Comparison of ENCODE assay signal across 1 cellular context in the genomic region with DNA sequence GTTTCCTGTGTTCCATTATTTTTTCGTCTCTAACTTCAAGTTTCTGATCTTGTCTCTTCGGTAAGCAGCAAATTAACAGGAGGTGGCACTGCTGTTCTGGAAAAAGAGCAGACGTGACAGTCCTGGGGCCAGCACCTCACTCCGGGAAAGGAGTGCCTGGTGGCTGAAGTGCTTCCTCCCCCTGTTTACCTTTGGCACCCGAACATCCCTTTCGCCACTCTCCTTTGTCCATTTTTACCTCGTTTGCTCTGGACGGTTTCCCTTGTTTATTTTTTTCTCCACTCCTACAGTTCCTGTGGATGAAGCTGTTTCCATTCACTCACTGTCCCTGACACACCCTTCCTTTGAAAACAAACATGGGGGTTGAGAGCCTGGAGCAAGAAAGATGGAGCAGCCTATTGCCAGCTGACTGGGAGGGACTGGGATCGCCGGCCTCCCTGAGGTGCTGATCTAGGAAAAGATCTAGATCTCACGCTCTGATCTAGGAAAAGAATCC.
TF ChIP-seq lines count a peak whose summit lies in the region.

No MANE protein-coding gene starts in this region.

TF ChIP-seq in WTC11, 78 proteins besides CTCF, POLR2A, EP300 and RAD21 (continued from another document):
- TF ChIP-seq, protein P1, sequence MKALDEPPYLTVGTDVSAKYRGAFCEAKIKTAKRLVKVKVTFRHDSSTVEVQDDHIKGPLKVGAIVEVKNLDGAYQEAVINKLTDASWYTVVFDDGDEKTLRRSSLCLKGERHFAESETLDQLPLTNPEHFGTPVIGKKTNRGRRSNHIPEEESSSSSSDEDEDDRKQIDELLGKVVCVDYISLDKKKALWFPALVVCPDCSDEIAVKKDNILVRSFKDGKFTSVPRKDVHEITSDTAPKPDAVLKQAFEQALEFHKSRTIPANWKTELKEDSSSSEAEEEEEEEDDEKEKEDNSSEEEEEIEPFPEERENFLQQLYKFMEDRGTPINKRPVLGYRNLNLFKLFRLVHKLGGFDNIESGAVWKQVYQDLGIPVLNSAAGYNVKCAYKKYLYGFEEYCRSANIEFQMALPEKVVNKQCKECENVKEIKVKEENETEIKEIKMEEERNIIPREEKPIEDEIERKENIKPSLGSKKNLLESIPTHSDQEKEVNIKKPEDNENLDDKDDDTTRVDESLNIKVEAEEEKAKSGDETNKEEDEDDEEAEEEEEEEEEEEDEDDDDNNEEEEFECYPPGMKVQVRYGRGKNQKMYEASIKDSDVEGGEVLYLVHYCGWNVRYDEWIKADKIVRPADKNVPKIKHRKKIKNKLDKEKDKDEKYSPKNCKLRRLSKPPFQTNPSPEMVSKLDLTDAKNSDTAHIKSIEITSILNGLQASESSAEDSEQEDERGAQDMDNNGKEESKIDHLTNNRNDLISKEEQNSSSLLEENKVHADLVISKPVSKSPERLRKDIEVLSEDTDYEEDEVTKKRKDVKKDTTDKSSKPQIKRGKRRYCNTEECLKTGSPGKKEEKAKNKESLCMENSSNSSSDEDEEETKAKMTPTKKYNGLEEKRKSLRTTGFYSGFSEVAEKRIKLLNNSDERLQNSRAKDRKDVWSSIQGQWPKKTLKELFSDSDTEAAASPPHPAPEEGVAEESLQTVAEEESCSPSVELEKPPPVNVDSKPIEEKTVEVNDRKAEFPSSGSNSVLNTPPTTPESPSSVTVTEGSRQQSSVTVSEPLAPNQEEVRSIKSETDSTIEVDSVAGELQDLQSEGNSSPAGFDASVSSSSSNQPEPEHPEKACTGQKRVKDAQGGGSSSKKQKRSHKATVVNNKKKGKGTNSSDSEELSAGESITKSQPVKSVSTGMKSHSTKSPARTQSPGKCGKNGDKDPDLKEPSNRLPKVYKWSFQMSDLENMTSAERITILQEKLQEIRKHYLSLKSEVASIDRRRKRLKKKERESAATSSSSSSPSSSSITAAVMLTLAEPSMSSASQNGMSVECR (CRISPR knock-in tag; IDR thresholded peaks at IDR 0.05; ENCODE audit: borderline replicate concordance), result no peak
- TF ChIP-seq ZNF671 (CRISPR knock-in tag; IDR thresholded peaks at IDR 0.05) (no peak), FOXP1 (CRISPR knock-in tag; IDR thresholded peaks at IDR 0.05; ENCODE audit: borderline replicate concordance) (no peak)
- TF ChIP-seq, protein P2, sequence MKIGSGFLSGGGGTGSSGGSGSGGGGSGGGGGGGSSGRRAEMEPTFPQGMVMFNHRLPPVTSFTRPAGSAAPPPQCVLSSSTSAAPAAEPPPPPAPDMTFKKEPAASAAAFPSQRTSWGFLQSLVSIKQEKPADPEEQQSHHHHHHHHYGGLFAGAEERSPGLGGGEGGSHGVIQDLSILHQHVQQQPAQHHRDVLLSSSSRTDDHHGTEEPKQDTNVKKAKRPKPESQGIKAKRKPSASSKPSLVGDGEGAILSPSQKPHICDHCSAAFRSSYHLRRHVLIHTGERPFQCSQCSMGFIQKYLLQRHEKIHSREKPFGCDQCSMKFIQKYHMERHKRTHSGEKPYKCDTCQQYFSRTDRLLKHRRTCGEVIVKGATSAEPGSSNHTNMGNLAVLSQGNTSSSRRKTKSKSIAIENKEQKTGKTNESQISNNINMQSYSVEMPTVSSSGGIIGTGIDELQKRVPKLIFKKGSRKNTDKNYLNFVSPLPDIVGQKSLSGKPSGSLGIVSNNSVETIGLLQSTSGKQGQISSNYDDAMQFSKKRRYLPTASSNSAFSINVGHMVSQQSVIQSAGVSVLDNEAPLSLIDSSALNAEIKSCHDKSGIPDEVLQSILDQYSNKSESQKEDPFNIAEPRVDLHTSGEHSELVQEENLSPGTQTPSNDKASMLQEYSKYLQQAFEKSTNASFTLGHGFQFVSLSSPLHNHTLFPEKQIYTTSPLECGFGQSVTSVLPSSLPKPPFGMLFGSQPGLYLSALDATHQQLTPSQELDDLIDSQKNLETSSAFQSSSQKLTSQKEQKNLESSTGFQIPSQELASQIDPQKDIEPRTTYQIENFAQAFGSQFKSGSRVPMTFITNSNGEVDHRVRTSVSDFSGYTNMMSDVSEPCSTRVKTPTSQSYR (CRISPR knock-in tag; IDR thresholded peaks at IDR 0.05), result no peak
